7 cellular contexts compared by ENCODE assay signal in the genomic region with DNA sequence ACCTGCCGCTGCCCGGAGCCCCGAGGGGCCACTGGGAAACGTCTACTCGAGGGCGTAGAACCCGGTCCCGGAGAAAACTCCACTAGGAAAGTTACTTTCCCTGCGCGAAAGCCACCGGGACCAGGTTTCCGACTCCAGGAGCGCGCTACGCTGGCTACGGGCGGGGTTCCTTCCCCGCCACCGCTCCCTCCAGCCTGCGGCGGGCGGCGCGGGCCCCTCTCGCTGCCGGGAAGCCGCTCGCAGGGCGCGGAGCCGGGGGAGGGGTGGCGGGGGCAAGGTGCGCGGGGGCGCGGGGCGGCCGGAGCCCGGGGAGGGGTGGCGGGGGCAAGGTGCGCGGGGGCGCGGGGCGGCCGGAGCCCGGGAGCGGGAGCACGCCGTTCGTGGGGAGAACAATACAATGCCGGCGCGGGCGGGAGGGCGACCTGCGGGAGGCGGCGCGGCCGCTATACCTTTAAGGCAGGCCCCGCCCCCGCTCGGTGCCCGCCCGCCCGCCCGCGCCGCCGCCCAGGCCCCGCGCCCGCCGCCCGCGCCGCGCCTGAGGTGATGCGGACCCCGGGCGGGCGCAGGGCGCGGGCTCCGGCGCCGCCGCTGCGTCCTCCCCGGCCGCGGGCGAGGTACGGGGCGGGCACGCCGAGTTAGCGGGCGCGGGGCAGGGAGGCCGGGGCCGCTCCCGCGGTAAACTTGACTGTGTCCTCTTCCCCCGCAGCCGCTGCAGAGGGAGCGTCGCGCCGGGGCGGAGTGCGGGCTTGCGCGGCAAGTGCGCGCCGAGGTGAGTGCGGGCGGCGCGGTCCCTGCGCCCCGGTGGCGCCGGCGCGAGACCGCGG.
DNase-seq lines count a peak whose midpoint lies in the region; ATAC-seq and TF ChIP-seq lines count a peak whose summit lies in the region.

No MANE protein-coding gene starts in this region.

- TF ChIP-seq CTCF in GM12875 (IDR thresholded peaks at IDR 0.05; ENCODE audit: borderline replicate concordance, insufficient read depth, low read depth, low read length) (no peak), HFF-Myc (IDR thresholded peaks at IDR 0.05; ENCODE audit: low read depth, low read length, missing control alignments) (no peak), parathyroid adenoma (IDR thresholded peaks at IDR 0.05) (no peak)

- peak; percentile 56 for ATAC-seq in Right ventricle myocardium inferior

- H3K27ac ChIP-seq in parathyroid adenoma, result peak overlapping the region; percentile 96

- no peaks in the 10 kb centered on the region for H3K9me3 ChIP-seq in parathyroid adenoma (ENCODE audit: control insufficient read depth, low read length)

- H3K79me2 ChIP-seq in parathyroid adenoma, result peaks cover 2% of the 10 kb centered on the region

- H3K4me3 ChIP-seq in GM12875 (ENCODE audit: low read depth, low read length), result peak overlapping the region; percentile 82
- H3K4me3 ChIP-seq in HFF-Myc (replicated peaks; ENCODE audit: low read depth, low read length), result peak overlapping the region; percentile 80
- peak overlapping the region; percentile 100 for H3K4me3 ChIP-seq in parathyroid adenoma (ENCODE audit: low read depth, low read length)

- peak overlapping the region; percentile 66 for H2AFZ ChIP-seq in parathyroid adenoma

- intact Hi-C loops in Right ventricle myocardium inferior (cut with DNase I), result loop anchor here (5.0 kb wide), 2 partner anchors 43 to 83 kb away; no protein-coding TSS in a partner anchor

- H3K27me3 ChIP-seq in parathyroid adenoma (ENCODE audit: control insufficient read depth, insufficient read depth, low read length), result no peaks in the 10 kb centered on the region

- H3K9ac ChIP-seq in parathyroid adenoma, result peak overlapping the region; percentile 81

- peaks cover 6% of the 10 kb centered on the region for H3K4me1 ChIP-seq in parathyroid adenoma

- DNase-seq in HFF-Myc (ENCODE audit: extremely low read depth, low read depth) (no peak), NCI-H748 (lab: John Stamatoyannopoulos, UW; ENCODE audit: unreplicated experiment) (peak; percentile 78), Right ventricle myocardium inferior (ENCODE audit: missing footprints) (peak; percentile 78), NCI-H446 treated with DMSO at 0.1 percent for 48 hours (lab: John Stamatoyannopoulos, UW) (no peak)
- peak; percentile 32 for DNase-seq in activated naive CD4-positive, alpha-beta T cell treated with Interleukin-2 at 50 U/mL for 16 hours

- H3K4me2 ChIP-seq in parathyroid adenoma (ENCODE audit: low read length), result peak overlapping the region; percentile 84

- peaks cover 12% of the 10 kb centered on the region for H3K36me3 ChIP-seq in parathyroid adenoma (ENCODE audit: control insufficient read depth, insufficient read depth, low read length)

Comparison
In these comparisons a context has a peak if more than half of its experiments do, and no peak if none do; other contexts are left out.
1. DNase-seq: peak in NCI-H748 (single experiment), activated naive CD4-positive, alpha-beta T cell treated with Interleukin-2 at 50 U/mL for 16 hours (single experiment) and Right ventricle myocardium inferior (single experiment); none in HFF-Myc (single experiment) and NCI-H446 treated with DMSO at 0.1 percent for 48 hours (single experiment).
2. Peak in every context shown above with its lines, with median percentiles within 50 percentile points of each other: H3K4me3 ChIP-seq.